In the genomic region with DNA sequence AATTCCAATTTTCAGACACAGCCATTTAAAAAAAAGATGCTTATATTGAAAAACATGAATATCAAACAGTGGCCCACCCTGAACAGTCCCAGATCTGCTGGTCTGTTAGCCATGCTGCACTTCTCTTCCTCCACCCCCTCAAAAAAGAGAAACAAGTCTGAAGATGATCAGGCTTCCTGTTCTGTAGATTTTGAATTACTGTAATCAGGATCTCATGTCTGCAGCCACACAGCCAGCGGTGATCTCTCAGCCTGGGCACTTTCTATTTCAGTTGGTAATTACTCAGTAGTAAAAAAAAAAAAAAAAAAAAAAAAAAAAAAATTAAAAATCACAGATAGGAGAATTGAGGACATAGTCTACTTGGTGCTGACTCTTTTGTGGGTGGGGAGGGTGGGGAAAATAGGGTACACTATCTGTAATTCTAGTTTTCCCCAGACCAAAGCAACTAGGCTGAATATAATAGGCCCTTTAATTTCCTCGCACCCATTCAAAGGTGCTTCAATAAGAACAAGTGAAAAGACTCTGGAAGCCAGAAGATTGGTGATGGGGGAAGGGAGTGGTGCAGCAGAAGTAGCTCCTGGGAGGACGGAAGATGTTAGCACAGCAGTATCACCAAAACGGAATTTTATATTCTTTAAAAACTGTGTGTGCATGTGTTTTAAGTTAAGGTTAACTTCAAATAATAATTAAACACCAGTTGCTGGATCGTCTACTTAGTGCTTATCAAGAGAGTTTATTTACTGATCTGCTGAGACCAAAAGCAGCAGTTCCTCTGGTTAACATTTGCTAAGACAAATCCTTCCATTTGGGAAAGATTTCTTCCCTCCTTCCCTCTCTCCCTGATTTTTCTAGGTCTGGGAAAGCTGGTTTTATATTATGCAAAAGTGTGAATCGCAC, we compare ENCODE assay signal across 8 cellular contexts. TPM values are rescaled to one million over a fixed set of nuclear protein-coding genes. Genes with fewer than 3 reads are reported as not detected.
A peak's percentile ranks its signal among the peaks of the same experiment; 100 is the strongest.
DNase-seq lines count a peak whose midpoint lies in the region; ATAC-seq lines count a peak whose summit lies in the region.

No MANE protein-coding gene starts in this region.

- H3K27ac ChIP-seq in neuronal stem cell (replicated peaks; ENCODE audit: low read length), result peak overlapping the region; percentile 91

- H3K23ac ChIP-seq in neuronal stem cell (ENCODE audit: low read depth, low read length, poor library complexity), result no peak overlapping the region

- no peak overlapping the region for H3K4ac ChIP-seq in neuronal stem cell (ENCODE audit: low read length)

- no peaks in the 10 kb centered on the region for H3K36me3 ChIP-seq in neuronal stem cell (replicated peaks in 1 of 2; ENCODE audit: control insufficient read depth in 2 of 2, insufficient read depth in 2 of 2, low read length in 2 of 2)

- no peak overlapping the region for H4K91ac ChIP-seq in neuronal stem cell (ENCODE audit: low read depth, low read length, poor library complexity)

- no peak overlapping the region for H3K9ac ChIP-seq in neuronal stem cell (ENCODE audit: low read depth, low read length, poor library complexity)

- no peaks in the 10 kb centered on the region for H3K79me1 ChIP-seq in neuronal stem cell (ENCODE audit: low read depth, low read length)

- H3K9me3 ChIP-seq in neuronal stem cell (replicated peaks in 1 of 2; ENCODE audit: control insufficient read depth in 2 of 2, insufficient read depth in 1 of 2, low read depth in 1 of 2, low read length in 2 of 2), result peaks cover 0 to 4% of the 10 kb centered on the region in 2 donors

- ATAC-seq in GM18861 (IDR thresholded peaks at IDR 0.05; ENCODE audit: unreplicated experiment) (peak; percentile 66), HG02571 (IDR thresholded peaks at IDR 0.05; ENCODE audit: unreplicated experiment) (peak; percentile 50)

- H3K27me3 ChIP-seq in neuronal stem cell (ENCODE audit: control insufficient read depth in 3 of 3, insufficient read depth in 3 of 3, low read depth in 1 of 3, low read length in 3 of 3), result no peaks in the 10 kb centered on the region

- H2BK5ac ChIP-seq in neuronal stem cell (ENCODE audit: low read length), result no peak overlapping the region

- H3K14ac ChIP-seq in neuronal stem cell (ENCODE audit: low read length), result no peak overlapping the region

- peak overlapping the region in 1 of 2 donors; percentile 1 for H3K4me3 ChIP-seq in neuronal stem cell (ENCODE audit: low read length in 2 of 2)

- H3K4me1 ChIP-seq in neuronal stem cell (ENCODE audit: control insufficient read depth in 2 of 2, insufficient read depth in 1 of 2, low read depth in 1 of 2, low read length in 2 of 2), result peaks cover 6 to 20% of the 10 kb centered on the region in 2 donors

- H2BK15ac ChIP-seq in neuronal stem cell (ENCODE audit: low read length), result no peak overlapping the region

- H4K8ac ChIP-seq in neuronal stem cell (ENCODE audit: low read depth, low read length), result no peak overlapping the region

- H2AFZ ChIP-seq in neuronal stem cell (ENCODE audit: low read length), result no peak overlapping the region

- H2AK5ac ChIP-seq in neuronal stem cell (ENCODE audit: low read depth, low read length), result no peak overlapping the region

- no CpG with 5 or more reads among the region's 6 CpGs for WGBS in neuronal stem cell (ENCODE audit: extremely low coverage in 2 of 2, insufficient read length in 2 of 2, insufficient replicate concordance in 1 of 2), 2 donors

- no peak overlapping the region for H2BK12ac ChIP-seq in neuronal stem cell (ENCODE audit: low read length)

- H3K4me2 ChIP-seq in neuronal stem cell (ENCODE audit: insufficient read depth, low read length, poor library complexity, severe bottlenecking), result peak overlapping the region; percentile 41

- no peak overlapping the region for H3K18ac ChIP-seq in neuronal stem cell (ENCODE audit: low read length)

- no peak overlapping the region for H2BK120ac ChIP-seq in neuronal stem cell (ENCODE audit: low read depth, low read length)

- DNase-seq in NCI-H2227 (lab: John Stamatoyannopoulos, UW; ENCODE audit: unreplicated experiment), result peak; percentile 37
- peak; percentile 50 for DNase-seq in cerebellar cortex (ENCODE audit: low spot score)
- DNase-seq in neuronal stem cell (ENCODE audit: low spot score), result no peak
- DNase-seq in C1 segment of cervical spinal cord (lab: John Stamatoyannopoulos, UW), result no peak
- DNase-seq in NCI-H2171 (lab: John Stamatoyannopoulos, UW), result no peak
- DNase-seq in NCI-H2171 treated with DMSO at 0.1 percent for 48 hours (lab: John Stamatoyannopoulos, UW), result no peak

RNA-seq across cellular contexts. Expression of a gene that starts 47.1 kb away (rescaled TPM):
- polyA plus RNA-seq in neuronal stem cell (2013, experiment 1 of 2), result 92.4 TPM
- 97.0 TPM for polyA plus RNA-seq in neuronal stem cell (2013, experiment 2 of 2)

Comparison
In these comparisons a context has a peak if more than half of its experiments do, and no peak if none do; other contexts are left out.
1. DNase-seq: peak in NCI-H2227 (single experiment) and cerebellar cortex (single experiment); none in neuronal stem cell (single experiment), C1 segment of cervical spinal cord (0 of 14), NCI-H2171 (single experiment) and NCI-H2171 treated with DMSO at 0.1 percent for 48 hours (single experiment).